In genomic region chrX:154815274-154815818, GRCh38 we compare ENCODE assay signal across 15 cellular contexts. TPM values are rescaled to one million over a fixed set of nuclear protein-coding genes. Genes with fewer than 3 reads are reported as not detected.
A peak's percentile ranks its signal among the peaks of the same experiment; 100 is the strongest.
DNase-seq lines count a peak whose midpoint lies in the region; ATAC-seq, FAIRE-seq and TF ChIP-seq lines count a peak whose summit lies in the region.
"Had no signal": no experiment of that assay in that cellular context is flagged by ENCODE, and none has a peak within 500 bp of the region (broad histone marks: within the 10 kb centered on the region; RNA-seq: fewer than 3 reads in every experiment).

No MANE protein-coding gene starts in this region.

- in situ Hi-C loops in astrocyte of the cerebellum (cut with HindIII; ENCODE audit: low sequenced_read_pairs): no loop called here

- no peak overlapping the region for H3K4me3 ChIP-seq in astrocyte of the cerebellum (ENCODE audit: low read depth, low read length)
- no peak overlapping the region for H3K4me3 ChIP-seq in fibroblast of the aortic adventitia (ENCODE audit: low read depth, low read length)
- H3K4me3 ChIP-seq: GM12878, PC-9 had no signal

- DNase-seq in GM18507 (ENCODE audit: extremely low spot score, insufficient read length, low read depth) (no peak), astrocyte of the cerebellum (ENCODE audit: low read depth) (peak; percentile 8), fibroblast of the aortic adventitia (ENCODE audit: low read depth) (peak; percentile 82), HUDEP-2 (lab: John Stamatoyannopoulos, UW; ENCODE audit: unreplicated experiment in 76 of 76) (no peak), HuH-7.5 (ENCODE audit: low spot score) (no peak), AML-193 (lab: John Stamatoyannopoulos, UW) (no peak)
- DNase-seq: C1 segment of cervical spinal cord, COR-L47, HCEC 1CT, NCI-H1436, NCI-H2081, NCI-H524, PC-9 had no signal

- no peak for ATAC-seq in GM18505 (IDR thresholded peaks at IDR 0.05; ENCODE audit: unreplicated experiment)
- ATAC-seq: GM12878 had no signal

- peak; percentile 56 for FAIRE-seq in GM18507 (lab: Jason Lieb, UNC)
- FAIRE-seq: GM12878 had no signal

- no peak for TF ChIP-seq POLR2A in GM18505 (IDR thresholded peaks at IDR 0.05; ENCODE audit: borderline replicate concordance, extremely low read depth, insufficient read depth, insufficient read length)

- TF ChIP-seq CTCF in astrocyte of the cerebellum (IDR thresholded peaks at IDR 0.05; ENCODE audit: low read depth, low read length, missing control alignments) (no peak), fibroblast of the aortic adventitia (IDR thresholded peaks at IDR 0.05; ENCODE audit: insufficient read depth, low read length) (no peak)

RNA-seq across cellular contexts. Expression of gene MPP1, which starts 10.1 kb away (rescaled TPM):
- 10.0 and 23.3 TPM in 2 replicates for total RNA-seq in fibroblast of the aortic adventitia (ENCODE audit: low replicate concordance)

RNA-seq across cellular contexts. Expression of gene SMIM9, which starts 19.1 kb away (rescaled TPM):
- not detected in 2 replicates for total RNA-seq in fibroblast of the aortic adventitia (ENCODE audit: low replicate concordance)
- total RNA-seq: GM12878, PC-9 had no signal

RNA-seq across cellular contexts. Expression of gene DKC1, which starts 52.7 kb away (rescaled TPM):
- total RNA-seq in fibroblast of the aortic adventitia (ENCODE audit: low replicate concordance): 36.5 and 47.8 TPM in 2 replicates

Comparison
In these comparisons a context has a peak if more than half of its experiments do, and no peak if none do; other contexts are left out.
1. DNase-seq: peak in astrocyte of the cerebellum (single experiment) and fibroblast of the aortic adventitia (single experiment); none in GM18507 (single experiment), HUDEP-2 (0 of 76), HuH-7.5 (single experiment) and AML-193 (0 of 2).